ENCODE assay signal across 18 cellular contexts in genomic region chr9:123265833-123266232, GRCh38. TPM values are rescaled to one million over a fixed set of nuclear protein-coding genes. Genes with fewer than 3 reads are reported as not detected.
DNase-seq lines count a peak whose midpoint lies in the region; ATAC-seq and TF ChIP-seq lines count a peak whose summit lies in the region.
"Had no signal": no experiment of that assay in that cellular context is flagged by ENCODE, and none has a peak within 500 bp of the region (broad histone marks: within the 10 kb centered on the region; RNA-seq: fewer than 3 reads in every experiment).

No MANE protein-coding gene starts in this region.

- no peak overlapping the region for H2AFZ ChIP-seq in mesenchymal stem cell (ENCODE audit: low read depth, low read length)

- H3K9ac ChIP-seq in mesenchymal stem cell (ENCODE audit: low read length), result no peak overlapping the region

- no peaks in the 10 kb centered on the region for H3K9me3 Mint-ChIP-seq in naive B cell
- H3K9me3 Mint-ChIP-seq: activated CD4-positive, alpha-beta memory T cell treated with anti-CD3 and anti-CD28 coated beads for 36 hours; activated T-helper 17 cell treated with anti-CD3 and anti-CD28 coated beads, Interleukin-2, amount 50 U/mL, for 72 hours had no signal

- no peaks in the 10 kb centered on the region for H3K36me3 Mint-ChIP-seq in naive B cell
- H3K36me3 Mint-ChIP-seq: activated CD4-positive, alpha-beta memory T cell treated with anti-CD3 and anti-CD28 coated beads for 36 hours had no signal

- H2BK12ac ChIP-seq in mesenchymal stem cell (ENCODE audit: low read length in 2 of 2), result no peak overlapping the region

- H3K4ac ChIP-seq in mesenchymal stem cell (ENCODE audit: low read depth in 1 of 2, low read length in 2 of 2), result no peak overlapping the region

- 96% methylated on average over 4 of the region's 4 CpGs for WGBS in mesenchymal stem cell
- WGBS in prostate gland, result 98% methylated on average over 4 of the region's 4 CpGs

- H4K8ac ChIP-seq in mesenchymal stem cell (ENCODE audit: low read length), result no peak overlapping the region

- TF ChIP-seq POLR2A in Raji (IDR thresholded peaks at IDR 0.05; ENCODE audit: insufficient read depth, low read depth, low read length) (0 out of 2 replicates have a peak, but pooled peaks have one; percentile 25), prostate gland (IDR thresholded peaks at IDR 0.05) (no peak)

- peak overlapping the region; percentile 88 to 98 (median 95) for H3K4me3 Mint-ChIP-seq in naive B cell
- H3K4me3 Mint-ChIP-seq: activated CD4-positive, alpha-beta memory T cell treated with anti-CD3 and anti-CD28 coated beads for 36 hours had no signal

- peaks cover 15% of the 10 kb centered on the region for H3K79me1 ChIP-seq in mesenchymal stem cell (replicated peaks; ENCODE audit: low read length, poor library complexity, severe bottlenecking)

- CTCF ChIA-PET in HEK293 (lab: Yijun Ruan, JAX), result interaction anchor here (0.8 kb wide), 1 partner anchor 14 kb away, joined by 4 read pairs; no protein-coding TSS in a partner anchor

- peaks cover 69 to 78% (median 77%) of the 10 kb centered on the region in 3 donors for H3K4me1 Mint-ChIP-seq in naive B cell

- no peak overlapping the region for H2AK5ac ChIP-seq in mesenchymal stem cell (ENCODE audit: low read length, severe bottlenecking)

- intact Hi-C loops in prostate gland (cut with DNase I), result loop anchor here (5.0 to 10.0 kb wide), 2 partner anchors 49 to 86 kb away; no protein-coding TSS in a partner anchor

- no peaks in the 10 kb centered on the region for H3K27me3 Mint-ChIP-seq in naive B cell
- H3K27me3 Mint-ChIP-seq: activated CD4-positive, alpha-beta memory T cell treated with anti-CD3 and anti-CD28 coated beads for 36 hours; activated T-helper 17 cell treated with anti-CD3 and anti-CD28 coated beads, Interleukin-2, amount 50 U/mL, for 72 hours had no signal

- TF ChIP-seq CTCF in HEK293 (tag by site-specific recombination; IDR thresholded peaks at IDR 0.05), result no peak
- TF ChIP-seq CTCF in prostate gland (IDR thresholded peaks at IDR 0.05), result no peak

- H3K4me3 ChIP-seq in GM08714 (ENCODE audit: low read length), result peak overlapping the region; percentile 21; the same call in 1 of the 2 replicates
- H3K4me3 ChIP-seq in HEK293 (ENCODE audit: low read depth, low read length), result no peak overlapping the region
- no peak overlapping the region for H3K4me3 ChIP-seq in mesenchymal stem cell (ENCODE audit: insufficient read depth in 1 of 2, low read depth in 1 of 2, low read length in 2 of 2)
- no peak overlapping the region for H3K4me3 ChIP-seq in prostate gland

- DNase-seq in naive B cell (no peak), mesenchymal stem cell (no peak), prostate gland (ENCODE audit: low spot score) (no peak)
- DNase-seq: activated CD4-positive, alpha-beta memory T cell treated with anti-CD3 and anti-CD28 coated beads for 36 hours; C1 segment of cervical spinal cord; HCEC 1CT; head of caudate nucleus; Kasumi-1; NCI-H1930; NCI-H526; SHP77; T1000 had no signal

- H3K4me2 ChIP-seq in mesenchymal stem cell (ENCODE audit: low read length, poor library complexity, severe bottlenecking), result no peak overlapping the region

- H3K27ac ChIP-seq in HEK293 (ENCODE audit: extremely low read depth, low read depth, low read length) (no peak overlapping the region), mesenchymal stem cell (ENCODE audit: low read length, poor library complexity, severe bottlenecking) (no peak overlapping the region), prostate gland (no peak overlapping the region)

- peaks cover 6% of the 10 kb centered on the region; the same call in 1 of the 2 replicates for H3K4me1 ChIP-seq in HEK293 (ENCODE audit: control insufficient read depth, insufficient read depth, low read length)
- peaks cover 16% of the 10 kb centered on the region for H3K4me1 ChIP-seq in mesenchymal stem cell (ENCODE audit: control insufficient read depth, insufficient read depth, low read depth, low read length)
- no peaks in the 10 kb centered on the region for H3K4me1 ChIP-seq in prostate gland (replicated peaks)

- H3K36me3 ChIP-seq in HEK293 (ENCODE audit: control insufficient read depth in 2 of 2, insufficient read depth in 1 of 2, low read length in 2 of 2) (no peaks in the 10 kb centered on the region), mesenchymal stem cell (ENCODE audit: control insufficient read depth in 1 of 2, insufficient read depth in 2 of 2, low read depth in 1 of 2, low read length in 2 of 2) (no peaks in the 10 kb centered on the region), prostate gland (no peaks in the 10 kb centered on the region)

- H2BK120ac ChIP-seq in mesenchymal stem cell (ENCODE audit: low read depth, low read length), result no peak overlapping the region

- H3K9me3 ChIP-seq in HEK293 (ENCODE audit: control insufficient read depth, insufficient read depth, low read depth, low read length) (no peaks in the 10 kb centered on the region), mesenchymal stem cell (ENCODE audit: control insufficient read depth, low read length) (no peaks in the 10 kb centered on the region), prostate gland (no peaks in the 10 kb centered on the region)

- POLR2A ChIA-PET in HEK293 (lab: Yijun Ruan, JAX), result interaction anchor here (0.5 kb wide), 1 partner anchor 20 kb away, joined by 3 read pairs; no protein-coding TSS in a partner anchor

- H3K27me3 ChIP-seq in mesenchymal stem cell (ENCODE audit: control insufficient read depth in 1 of 2, insufficient read depth in 1 of 2, low read length in 2 of 2) (peaks cover 12 to 29% of the 10 kb centered on the region in 2 experiments), prostate gland (replicated peaks; ENCODE audit: insufficient read depth) (no peaks in the 10 kb centered on the region)

- H4K91ac ChIP-seq in mesenchymal stem cell (ENCODE audit: low read length), result no peak overlapping the region

- no peak overlapping the region for H3K18ac ChIP-seq in mesenchymal stem cell (ENCODE audit: low read depth in 1 of 2, low read length in 2 of 2)

- no peak overlapping the region for H2BK5ac ChIP-seq in mesenchymal stem cell (ENCODE audit: low read depth, low read length, poor library complexity, severe bottlenecking)

- ATAC-seq in naive B cell (ENCODE audit: low read depth in 2 of 2), result no peak
- no peak for ATAC-seq in GM18867 (IDR thresholded peaks at IDR 0.05; ENCODE audit: unreplicated experiment)
- ATAC-seq: activated T-helper 17 cell treated with anti-CD3 and anti-CD28 coated beads, Interleukin-2, amount 50 U/mL, for 72 hours; esophagus mucosa had no signal

- peak overlapping the region in 5 of 6 donors; percentile 11 to 93 (median 86) for H3K27ac Mint-ChIP-seq in naive B cell
- H3K27ac Mint-ChIP-seq: activated CD4-positive, alpha-beta memory T cell treated with anti-CD3 and anti-CD28 coated beads for 36 hours; activated T-helper 17 cell treated with anti-CD3 and anti-CD28 coated beads, Interleukin-2, amount 50 U/mL, for 72 hours had no signal

- no peak overlapping the region for H3K23ac ChIP-seq in mesenchymal stem cell (ENCODE audit: low read length in 2 of 2)

- no peak overlapping the region for H3K14ac ChIP-seq in mesenchymal stem cell (ENCODE audit: low read length in 2 of 2)

- H2BK15ac ChIP-seq in mesenchymal stem cell (ENCODE audit: low read depth, poor library complexity, severe bottlenecking), result no peak overlapping the region

TF ChIP-seq in HEK293, 187 proteins besides CTCF, POLR2A, EP300 and RAD21 (continues in another document):
- TF ChIP-seq ZBTB48 (tag by site-specific recombination; IDR thresholded peaks at IDR 0.05) (peak; percentile 75), ZBTB17 (tag by site-specific recombination; IDR thresholded peaks at IDR 0.05) (peak; percentile 94), ZNF398 (tag by site-specific recombination; IDR thresholded peaks at IDR 0.05) (no peak), ZNF366 (tag by site-specific recombination; conservative IDR thresholded peaks at IDR 0.05) (0 out of 2 replicates have a peak, but pooled peaks have one; percentile 25), ZNF76 (tag by site-specific recombination; IDR thresholded peaks at IDR 0.05; ENCODE audit: borderline replicate concordance, low read depth) (peak; percentile 70), KLF17 (tag by site-specific recombination; IDR thresholded peaks at IDR 0.05) (no peak), ZNF830 (tag by site-specific recombination; IDR thresholded peaks at IDR 0.05; ENCODE audit: low read depth) (no peak), REPIN1 (tag by site-specific recombination; IDR thresholded peaks at IDR 0.05; ENCODE audit: low read depth) (no peak)

RNA-seq across cellular contexts. Expression of gene STRBP, which starts 2.6 kb away (rescaled TPM):
- polyA plus RNA-seq in naive B cell (ENCODE audit: low read depth in 6 of 6), result 100 to 1,000 TPM; 126 to 197 (median 155) TPM
- polyA plus RNA-seq in mesenchymal stem cell (2013, experiment 1 of 2), result 4.3 TPM
- polyA plus RNA-seq in mesenchymal stem cell (2013, experiment 2 of 2), result 3.1 TPM
- total RNA-seq in prostate gland, result 10 to 100 TPM; 20.1 to 24.5 TPM
